15 cellular contexts compared by ENCODE assay signal in genomic region chr2:191665286-191665685, GRCh38. TPM values are rescaled to one million over a fixed set of nuclear protein-coding genes. Genes with fewer than 3 reads are reported as not detected.
DNase-seq lines count a peak whose midpoint lies in the region; ATAC-seq and TF ChIP-seq lines count a peak whose summit lies in the region.
"Had no signal": no experiment of that assay in that cellular context is flagged by ENCODE, and none has a peak within 500 bp of the region (broad histone marks: within the 10 kb centered on the region; RNA-seq: fewer than 3 reads in every experiment).

No MANE protein-coding gene starts in this region.

- intact Hi-C loops in natural killer cell (cut with micrococcal nuclease) (no loop called here), upper lobe of right lung (cut with DNase I) (no loop called here)

- no peaks in the 10 kb centered on the region for H3K27me3 Mint-ChIP-seq in natural killer cell treated with Interleukin-12 subunit alpha and Interleukin-12 subunit beta and Interleukin-15 and Interleukin-18, amount 100 ng/mL, for 72 hours
- H3K27me3 Mint-ChIP-seq in natural killer cell (ENCODE audit: low read depth in 2 of 2): no peaks in the 10 kb centered on the region
- H3K27me3 Mint-ChIP-seq: central memory CD8-positive, alpha-beta T cell had no signal

- no peaks in the 10 kb centered on the region for H3K36me3 ChIP-seq in upper lobe of right lung
- H3K36me3 ChIP-seq: uterus had no signal

- no peak for DNase-seq in natural killer cell treated with Interleukin-12 subunit alpha and Interleukin-12 subunit beta and Interleukin-15 and Interleukin-18, amount 100 ng/mL, for 72 hours (ENCODE audit: low spot score)
- no peak for DNase-seq in natural killer cell
- peak; percentile 76 for DNase-seq in RPMI7951 (ENCODE audit: low read depth)
- no peak for DNase-seq in upper lobe of right lung
- no peak for DNase-seq in NCI-H1105 treated with DMSO at 0.1 percent for 48 hours (lab: John Stamatoyannopoulos, UW)
- no peak for DNase-seq in activated T-cell treated with anti-CD3 and anti-CD28 coated beads, Interleukin-2, amount 50 U/mL, for 48 hours
- no peak for DNase-seq in NCI-H187 (lab: John Stamatoyannopoulos, UW)
- DNase-seq: activated CD4-positive, CD25-positive, alpha-beta regulatory T cell; NCI-H446; nucleus accumbens; stimulated activated CD4-positive, alpha-beta T cell treated with anti-CD3 and anti-CD28 coated beads, Interleukin-15, amount 100 ng/mL, for 24 hours; stimulated activated CD8-positive, alpha-beta memory T cell treated with anti-CD3 and anti-CD28 coated beads, Interleukin-4, amount 100 ng/mL, for 48 hours; uterus had no signal

- no peaks in the 10 kb centered on the region for H3K9me3 ChIP-seq in upper lobe of right lung
- H3K9me3 ChIP-seq: uterus had no signal

- ATAC-seq in natural killer cell treated with Interleukin-12 subunit alpha and Interleukin-12 subunit beta and Interleukin-15 and Interleukin-18, amount 100 ng/mL, for 72 hours: peak; percentile 15 to 40
- ATAC-seq in natural killer cell: no peak
- ATAC-seq in esophagus mucosa: peak; percentile 71
- ATAC-seq in upper lobe of right lung: peak; percentile 58

- H3K4me3 ChIP-seq in upper lobe of right lung: no peak overlapping the region
- H3K4me3 ChIP-seq: uterus had no signal

- TF ChIP-seq CTCF in natural killer cell (IDR thresholded peaks at IDR 0.05) (no peak), upper lobe of right lung (IDR thresholded peaks at IDR 0.05) (no peak)

- H3K27ac Mint-ChIP-seq in natural killer cell treated with Interleukin-12 subunit alpha and Interleukin-12 subunit beta and Interleukin-15 and Interleukin-18, amount 100 ng/mL, for 72 hours: peak overlapping the region; percentile 24 to 52
- no peak overlapping the region for H3K27ac Mint-ChIP-seq in natural killer cell

- peaks cover 42 to 44% of the 10 kb centered on the region in 2 donors for H3K4me1 Mint-ChIP-seq in natural killer cell treated with Interleukin-12 subunit alpha and Interleukin-12 subunit beta and Interleukin-15 and Interleukin-18, amount 100 ng/mL, for 72 hours (ENCODE audit: low read depth in 2 of 2)
- H3K4me1 Mint-ChIP-seq in natural killer cell: peaks cover 12% of the 10 kb centered on the region in 2 donors
- H3K4me1 Mint-ChIP-seq: central memory CD8-positive, alpha-beta T cell had no signal

- peaks cover 8% of the 10 kb centered on the region for H3K4me1 ChIP-seq in upper lobe of right lung
- H3K4me1 ChIP-seq: uterus had no signal

- H3K9me3 Mint-ChIP-seq in natural killer cell treated with Interleukin-12 subunit alpha and Interleukin-12 subunit beta and Interleukin-15 and Interleukin-18, amount 100 ng/mL, for 72 hours: peaks cover 7% of the 10 kb centered on the region
- H3K9me3 Mint-ChIP-seq in natural killer cell: no peaks in the 10 kb centered on the region
- H3K9me3 Mint-ChIP-seq: central memory CD8-positive, alpha-beta T cell had no signal

- H3K27ac ChIP-seq in upper lobe of right lung: no peak overlapping the region
- H3K27ac ChIP-seq: uterus had no signal

- H3K27me3 ChIP-seq in upper lobe of right lung: no peaks in the 10 kb centered on the region
- H3K27me3 ChIP-seq: uterus had no signal

- peaks cover 8% of the 10 kb centered on the region for H3K36me3 Mint-ChIP-seq in natural killer cell treated with Interleukin-12 subunit alpha and Interleukin-12 subunit beta and Interleukin-15 and Interleukin-18, amount 100 ng/mL, for 72 hours
- no peaks in the 10 kb centered on the region for H3K36me3 Mint-ChIP-seq in natural killer cell

- H3K4me3 Mint-ChIP-seq in natural killer cell treated with Interleukin-12 subunit alpha and Interleukin-12 subunit beta and Interleukin-15 and Interleukin-18, amount 100 ng/mL, for 72 hours: peak overlapping the region; percentile 27
- no peak overlapping the region for H3K4me3 Mint-ChIP-seq in natural killer cell
- H3K4me3 Mint-ChIP-seq: central memory CD8-positive, alpha-beta T cell had no signal

RNA-seq across cellular contexts. Expression of gene NABP1, which starts 12.7 kb away (rescaled TPM):
- total RNA-seq in natural killer cell treated with Interleukin-12 subunit alpha and Interleukin-12 subunit beta and Interleukin-15 and Interleukin-18, amount 100 ng/mL, for 72 hours: 100 to 1,000 TPM; 125 to 138 TPM
- 10 to 100 TPM; 44.5 to 52.2 (median 45.7) TPM for total RNA-seq in natural killer cell
- total RNA-seq in RPMI7951 (2014; rRNA removed; shearing (Covaris generic)): 19.4 and 24.5 TPM in 2 replicates
- 32.8 TPM for total RNA-seq in esophagus mucosa
- 50.2 TPM for total RNA-seq in upper lobe of right lung

Comparison
In these comparisons a context has a peak if more than half of its experiments do, and no peak if none do; other contexts are left out.
1. ATAC-seq: peak in natural killer cell treated with Interleukin-12 subunit alpha and Interleukin-12 subunit beta and Interleukin-15 and Interleukin-18, amount 100 ng/mL, for 72 hours (2 of 2), esophagus mucosa (single experiment) and upper lobe of right lung (single experiment); none in natural killer cell (0 of 3).
2. H3K27ac Mint-ChIP-seq: peak in natural killer cell treated with Interleukin-12 subunit alpha and Interleukin-12 subunit beta and Interleukin-15 and Interleukin-18, amount 100 ng/mL, for 72 hours (2 of 2); none in natural killer cell (0 of 2).